ENCODE assay signal across 17 cellular contexts in genomic region chr5:14217587-14217986, GRCh38.
DNase-seq lines count a peak whose midpoint lies in the region; ATAC-seq and TF ChIP-seq lines count a peak whose summit lies in the region.
"Had no signal": no experiment of that assay in that cellular context is flagged by ENCODE, and none has a peak within 500 bp of the region (broad histone marks: within the 10 kb centered on the region; RNA-seq: fewer than 3 reads in every experiment).

No MANE protein-coding gene starts in this region.

- no peak overlapping the region for H2BK12ac ChIP-seq in H9 (ENCODE audit: insufficient read length, low read depth, low read length)

- H3K79me1 ChIP-seq in H9 (ENCODE audit: insufficient read depth, low read depth, low read length, poor library complexity, severe bottlenecking): peaks cover 8% of the 10 kb centered on the region

- no peak overlapping the region for H3K14ac ChIP-seq in H9 (ENCODE audit: insufficient read depth, low read length)

- no peak overlapping the region for H3K4me2 ChIP-seq in H9 (ENCODE audit: insufficient read depth, insufficient read length, low read length)

- intact Hi-C loops in heart right ventricle (cut with DNase I) (no loop called here), transverse colon (cut with DNase I; ENCODE audit: low total_unique reads) (no loop called here)

- no peak for TF ChIP-seq EP300 in transverse colon (IDR thresholded peaks at IDR 0.05; ENCODE audit: low read depth)

- H2BK20ac ChIP-seq in H9 (ENCODE audit: low read depth, low read length, poor library complexity, severe bottlenecking): no peak overlapping the region

- no peak overlapping the region for H2BK5ac ChIP-seq in H9 (ENCODE audit: insufficient read length, low read length)

- H2BK15ac ChIP-seq in H9 (ENCODE audit: low read depth, low read length): no peak overlapping the region

- H3K36me3 ChIP-seq in heart right ventricle: no peaks in the 10 kb centered on the region
- H3K36me3 ChIP-seq in muscle layer of duodenum (ENCODE audit: control insufficient read depth in 1 of 2, insufficient read depth in 2 of 2, low read length in 2 of 2): no peaks in the 10 kb centered on the region
- no peaks in the 10 kb centered on the region for H3K36me3 ChIP-seq in transverse colon
- H3K36me3 ChIP-seq: thoracic aorta had no signal

- H3K4ac ChIP-seq in H9 (ENCODE audit: low read depth, low read length): no peak overlapping the region

- no peak overlapping the region for H2AK5ac ChIP-seq in H9 (ENCODE audit: insufficient read length, low read length)

- H3K79me2 ChIP-seq in H9 (ENCODE audit: insufficient read depth, low read length): peaks cover 34% of the 10 kb centered on the region; the same call in 1 of the 2 replicates

- H3K9me3 ChIP-seq in heart right ventricle (no peaks in the 10 kb centered on the region), muscle layer of duodenum (ENCODE audit: control insufficient read depth in 1 of 2, low read length in 2 of 2) (no peaks in the 10 kb centered on the region), transverse colon (no peaks in the 10 kb centered on the region), H9 (ENCODE audit: control insufficient read depth, low read depth, low read length) (no peaks in the 10 kb centered on the region)
- H3K9me3 ChIP-seq: thoracic aorta had no signal

- no peaks in the 10 kb centered on the region for H4K20me1 ChIP-seq in H9 (ENCODE audit: control insufficient read depth, insufficient read depth, insufficient read length)

- no peak for DNase-seq in WTC11 (ENCODE audit: low spot score)
- no peak for DNase-seq in heart right ventricle
- no peak for DNase-seq in transverse colon
- no peak for DNase-seq in superior temporal gyrus (ENCODE audit: extremely low spot score)
- DNase-seq in NCI-H146 (lab: John Stamatoyannopoulos, UW): no peak
- DNase-seq in H9: no peak
- DNase-seq: activated naive CD8-positive, alpha-beta T cell treated with anti-CD3 and anti-CD28 coated beads, Interleukin-2, amount 50 U/mL, for 24 hours; C1 segment of cervical spinal cord; foreskin keratinocyte; stimulated activated CD4-positive, alpha-beta T cell treated with anti-CD3 and anti-CD28 coated beads, Interleukin-4, amount 100 ng/mL, for 24 hours; stimulated activated CD8-positive, alpha-beta memory T cell treated with anti-CD3 and anti-CD28 coated beads, Interleukin-4, amount 100 ng/mL, for 48 hours; T-helper 1 cell had no signal

- H3K9me3 Mint-ChIP-seq in WTC11 (peaks cover 5% of the 10 kb centered on the region), H9 (no peaks in the 10 kb centered on the region)
- H3K9me3 Mint-ChIP-seq: activated naive CD8-positive, alpha-beta T cell treated with anti-CD3 and anti-CD28 coated beads, Interleukin-2, amount 50 U/mL, for 24 hours; central memory CD8-positive, alpha-beta T cell had no signal

- H4K8ac ChIP-seq in H9 (replicated peaks; ENCODE audit: insufficient read length, low read depth, low read length): no peak overlapping the region

- no peaks in the 10 kb centered on the region for H3K27me3 ChIP-seq in heart right ventricle
- no peaks in the 10 kb centered on the region for H3K27me3 ChIP-seq in muscle layer of duodenum (ENCODE audit: low read depth, low read length)
- H3K27me3 ChIP-seq in transverse colon: no peaks in the 10 kb centered on the region
- no peaks in the 10 kb centered on the region for H3K27me3 ChIP-seq in H9 (ENCODE audit: insufficient read depth, low read length)
- H3K27me3 ChIP-seq: foreskin keratinocyte had no signal

- H3K23me2 ChIP-seq in H9 (ENCODE audit: insufficient read length, low read depth, low read length, poor library complexity, severe bottlenecking): no peaks in the 10 kb centered on the region

- H3K9ac ChIP-seq in H9 (ENCODE audit: extremely low read depth, insufficient read length, low read length): no peak overlapping the region

- TF ChIP-seq CTCF in WTC11 (IDR thresholded peaks at IDR 0.05) (no peak), heart right ventricle (IDR thresholded peaks at IDR 0.05) (no peak), transverse colon (IDR thresholded peaks at IDR 0.05) (no peak), H9 (conservative IDR thresholded peaks at IDR 0.05) (no peak)

- no peak overlapping the region for H3K18ac ChIP-seq in H9 (ENCODE audit: insufficient read length, low read depth, low read length)

- no peak overlapping the region for H2BK120ac ChIP-seq in H9 (ENCODE audit: low read depth, low read length, poor library complexity, severe bottlenecking)

- H3K27ac Mint-ChIP-seq in WTC11: 0 out of 2 replicates have a peak overlapping the region, but pooled peaks have one; percentile 32
- H3K27ac Mint-ChIP-seq in H9: peak overlapping the region in 1 of 3 experiments; percentile 19; a peak in 1 of 7 replicates
- H3K27ac Mint-ChIP-seq: activated naive CD8-positive, alpha-beta T cell treated with anti-CD3 and anti-CD28 coated beads, Interleukin-2, amount 50 U/mL, for 24 hours had no signal

- peaks cover 92% of the 10 kb centered on the region for H3K4me1 Mint-ChIP-seq in WTC11
- H3K4me1 Mint-ChIP-seq in H9: peaks cover 92% of the 10 kb centered on the region in 2 experiments

- H3K56ac ChIP-seq in H9 (ENCODE audit: insufficient read length, low read depth, low read length): no peak overlapping the region

- H3K27ac ChIP-seq in heart right ventricle (peak overlapping the region in 2 of 10 donors; percentile 11 to 21), muscle layer of duodenum (ENCODE audit: low read length) (peak overlapping the region; percentile 80), transverse colon (peak overlapping the region; percentile 70 to 89 (median 84)), H9 (ENCODE audit: insufficient read length, low read depth, low read length) (no peak overlapping the region)
- H3K27ac ChIP-seq: foreskin keratinocyte, HL-60 had no signal

- H4K5ac ChIP-seq in H9 (ENCODE audit: insufficient read length, low read depth, low read length): no peak overlapping the region

- POLR2A ChIA-PET in WTC11 (lab: Charles Lee): no interaction called here

- H2AFZ ChIP-seq in H9 (ENCODE audit: low read length): no peak overlapping the region

- CTCF ChIA-PET in WTC11 (lab: Charles Lee): interaction anchor here (0.8 to 1.7 kb wide), 2 partner anchors 41 to 109 kb away, joined by 3 to 5 read pairs; no protein-coding TSS in a partner anchor

- WGBS in heart right ventricle, 2 donors: 41 to 59% methylated on average over 4 of the region's 4 CpGs
- 44 to 57% methylated on average over 3 to 4 of the region's 4 CpGs for WGBS in transverse colon (ENCODE audit: low coverage in 1 of 2), 2 donors
- no CpG with 5 or more reads among the region's 4 CpGs for WGBS in H9 (ENCODE audit: extremely low coverage, insufficient read length, low lambda C conversion rate)

- in situ Hi-C loops in transverse colon (cut with MboI; ENCODE audit: low pct_ligation_motif_present in 1 of 4, low pct_unique_long_range_greater_than_20kb in 1 of 4, low sequenced_read_pairs in 3 of 4): no loop called here

- H4K91ac ChIP-seq in H9 (ENCODE audit: insufficient read length, low read depth, low read length): no peak overlapping the region

- H3K23ac ChIP-seq in H9 (ENCODE audit: insufficient read length, low read depth, low read length): no peak overlapping the region

- H3K4me1 ChIP-seq in heart right ventricle (peaks cover 7 to 80% (median 61%) of the 10 kb centered on the region in 9 donors), muscle layer of duodenum (ENCODE audit: control insufficient read depth in 1 of 2, insufficient read depth in 2 of 2, low read length in 2 of 2) (peaks cover 31 to 53% of the 10 kb centered on the region in 2 donors), transverse colon (peaks cover 50 to 95% (median 88%) of the 10 kb centered on the region in 4 donors), H9 (ENCODE audit: insufficient read depth, low read length) (peaks cover 24% of the 10 kb centered on the region)

- H3K4me3 Mint-ChIP-seq in WTC11 (no peak overlapping the region), H9 (no peak overlapping the region)
- H3K4me3 Mint-ChIP-seq: activated naive CD8-positive, alpha-beta T cell treated with anti-CD3 and anti-CD28 coated beads, Interleukin-2, amount 50 U/mL, for 24 hours; central memory CD8-positive, alpha-beta T cell had no signal

- H3K4me3 ChIP-seq in heart right ventricle (no peak overlapping the region), muscle layer of duodenum (ENCODE audit: low read depth in 1 of 2, low read length in 2 of 2) (no peak overlapping the region), transverse colon (no peak overlapping the region)
- H3K4me3 ChIP-seq: K562, thoracic aorta had no signal

- H3K36me3 Mint-ChIP-seq in WTC11 (peaks cover 5% of the 10 kb centered on the region), H9 (ENCODE audit: insufficient read depth in 1 of 3, low read depth in 3 of 3) (peaks cover 0 to 4% (median 0%) of the 10 kb centered on the region in 3 experiments; a peak in 2 of 7 replicates)

- no peak for ATAC-seq in WTC11
- ATAC-seq in heart right ventricle: peak in 7 of 8 donors; percentile 57 to 75 (median 61)
- ATAC-seq: activated naive CD8-positive, alpha-beta T cell treated with anti-CD3 and anti-CD28 coated beads, Interleukin-2, amount 50 U/mL, for 24 hours; K562 had no signal

- H3K27me3 Mint-ChIP-seq in WTC11 (ENCODE audit: low read depth) (no peaks in the 10 kb centered on the region), H9 (ENCODE audit: low read depth) (no peaks in the 10 kb centered on the region)

- TF ChIP-seq POLR2A in transverse colon (IDR thresholded peaks at IDR 0.05): no peak

- no peak overlapping the region for H3T11ph ChIP-seq in H9 (ENCODE audit: low read length)

TF ChIP-seq in WTC11, 78 proteins besides CTCF, POLR2A, EP300 and RAD21:
- no peak for TF ChIP-seq ZNF416 (CRISPR knock-in tag; IDR thresholded peaks at IDR 0.05)
- TF ChIP-seq ZNF425 (CRISPR knock-in tag; conservative IDR thresholded peaks at IDR 0.05): no peak
